1 cellular context compared by ENCODE assay signal in the genomic region with DNA sequence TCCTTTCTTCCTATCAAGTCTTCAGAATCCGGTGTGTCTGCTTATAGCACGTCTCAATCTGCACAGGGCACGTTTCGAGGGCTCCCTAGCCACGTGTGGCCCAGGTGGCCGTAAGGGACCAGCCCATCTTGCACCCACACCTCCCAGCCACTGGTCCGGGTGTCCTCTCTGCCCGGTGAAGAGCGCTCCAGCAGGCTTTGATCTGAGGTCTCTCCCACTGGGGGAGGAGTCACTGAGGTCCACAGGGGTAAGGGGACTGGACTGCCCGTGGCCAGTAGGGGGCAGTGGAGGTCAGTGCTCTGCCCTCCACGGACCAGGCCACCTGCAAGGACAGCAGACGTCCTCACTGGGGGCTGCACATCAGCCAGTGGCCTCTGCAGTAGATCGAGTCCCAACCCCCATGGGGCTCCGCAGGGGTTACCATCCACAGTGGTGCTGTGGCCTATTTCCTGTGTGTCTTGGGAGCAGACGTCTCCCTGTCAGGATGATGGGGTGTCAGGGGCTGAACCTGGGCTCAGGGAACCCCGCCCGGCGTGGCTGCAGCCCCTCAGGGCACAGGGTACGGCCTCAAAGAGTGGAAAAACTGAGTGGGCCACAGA.
TF ChIP-seq lines count a peak whose summit lies in the region.

No MANE protein-coding gene starts in this region.

TF ChIP-seq in HepG2, 621 proteins besides CTCF, POLR2A, EP300 and RAD21 (continued from another document and continues in another):
- TF ChIP-seq TFDP1 (CRISPR knock-in tag; IDR thresholded peaks at IDR 0.05; ENCODE audit: borderline replicate concordance) (peak; percentile 57; the same call in 1 of the 2 replicates), SCMH1 (CRISPR knock-in tag; IDR thresholded peaks at IDR 0.05; ENCODE audit: borderline replicate concordance) (no peak), FOXK1 (CRISPR knock-in tag; IDR thresholded peaks at IDR 0.05; ENCODE audit: borderline replicate concordance, low read depth) (no peak), ARID4A (CRISPR knock-in tag; IDR thresholded peaks at IDR 0.05; ENCODE audit: borderline replicate concordance) (no peak; the same call in 1 of the 2 replicates), KLF9 (CRISPR knock-in tag; IDR thresholded peaks at IDR 0.05; ENCODE audit: low read depth) (no peak), ZNF547 (CRISPR knock-in tag; IDR thresholded peaks at IDR 0.05) (0 out of 2 replicates have a peak, but pooled peaks have one; percentile 23), NFATC3 (CRISPR knock-in tag; IDR thresholded peaks at IDR 0.05) (no peak), BCL3 (CRISPR knock-in tag; IDR thresholded peaks at IDR 0.05) (0 out of 2 replicates have a peak, but pooled peaks have one; percentile 31), PHB2 (IDR thresholded peaks at IDR 0.05; ENCODE audit: partially characterized antibody) (no peak), E2F5 (CRISPR knock-in tag; conservative IDR thresholded peaks at IDR 0.05) (no peak), ZNF782 (CRISPR knock-in tag; IDR thresholded peaks at IDR 0.05; ENCODE audit: borderline replicate concordance) (no peak), ZBTB7B (CRISPR knock-in tag; IDR thresholded peaks at IDR 0.05) (0 out of 2 replicates have a peak, but pooled peaks have one; percentile 41), REPIN1 (CRISPR knock-in tag; IDR thresholded peaks at IDR 0.05; ENCODE audit: borderline replicate concordance, low read depth) (peak; percentile 86; the same call in 1 of the 2 replicates), ARNT (IDR thresholded peaks at IDR 0.05) (no peak), RARG (CRISPR knock-in tag; IDR thresholded peaks at IDR 0.05; ENCODE audit: low read depth) (no peak), ZNF577 (CRISPR knock-in tag; IDR thresholded peaks at IDR 0.05; ENCODE audit: borderline replicate concordance, low read depth) (no peak), ZNF703 (CRISPR knock-in tag; IDR thresholded peaks at IDR 0.05; ENCODE audit: borderline replicate concordance) (no peak), HMG20A (CRISPR knock-in tag; IDR thresholded peaks at IDR 0.05; ENCODE audit: borderline replicate concordance) (no peak), HNRNPK (IDR thresholded peaks at IDR 0.05; ENCODE audit: low read depth, low read length, poor library complexity, severe bottlenecking) (no peak), DNMT3B (CRISPR knock-in tag; conservative IDR thresholded peaks at IDR 0.05) (no peak), NFIB (CRISPR knock-in tag; IDR thresholded peaks at IDR 0.05; ENCODE audit: borderline replicate concordance) (no peak), RFXANK (CRISPR knock-in tag; IDR thresholded peaks at IDR 0.05) (no peak), TFE3 (CRISPR knock-in tag; IDR thresholded peaks at IDR 0.05) (no peak), MEF2D (CRISPR knock-in tag; IDR thresholded peaks at IDR 0.05) (no peak), ZNF260 (CRISPR knock-in tag; IDR thresholded peaks at IDR 0.05; ENCODE audit: borderline replicate concordance, low read depth) (no peak), TSC22D2 (CRISPR knock-in tag; IDR thresholded peaks at IDR 0.05; ENCODE audit: borderline replicate concordance) (no peak), KLF15 (CRISPR knock-in tag; IDR thresholded peaks at IDR 0.05; ENCODE audit: borderline replicate concordance) (no peak), KDM4B (CRISPR knock-in tag; IDR thresholded peaks at IDR 0.05) (no peak), PHF21A (CRISPR knock-in tag; IDR thresholded peaks at IDR 0.05) (no peak), ATF6 (CRISPR knock-in tag; conservative IDR thresholded peaks at IDR 0.05) (no peak), STAT5B (CRISPR knock-in tag; IDR thresholded peaks at IDR 0.05) (no peak), ZFP41 (CRISPR knock-in tag; IDR thresholded peaks at IDR 0.05; ENCODE audit: borderline replicate concordance) (no peak), ZNF563 (CRISPR knock-in tag; IDR thresholded peaks at IDR 0.05) (no peak)
- TF ChIP-seq, protein P1, sequence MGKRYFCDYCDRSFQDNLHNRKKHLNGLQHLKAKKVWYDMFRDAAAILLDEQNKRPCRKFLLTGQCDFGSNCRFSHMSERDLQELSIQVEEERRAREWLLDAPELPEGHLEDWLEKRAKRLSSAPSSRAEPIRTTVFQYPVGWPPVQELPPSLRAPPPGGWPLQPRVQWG (CRISPR knock-in tag; IDR thresholded peaks at IDR 0.05; ENCODE audit: borderline replicate concordance, low read depth), result no peak
- TF ChIP-seq, protein P2, sequence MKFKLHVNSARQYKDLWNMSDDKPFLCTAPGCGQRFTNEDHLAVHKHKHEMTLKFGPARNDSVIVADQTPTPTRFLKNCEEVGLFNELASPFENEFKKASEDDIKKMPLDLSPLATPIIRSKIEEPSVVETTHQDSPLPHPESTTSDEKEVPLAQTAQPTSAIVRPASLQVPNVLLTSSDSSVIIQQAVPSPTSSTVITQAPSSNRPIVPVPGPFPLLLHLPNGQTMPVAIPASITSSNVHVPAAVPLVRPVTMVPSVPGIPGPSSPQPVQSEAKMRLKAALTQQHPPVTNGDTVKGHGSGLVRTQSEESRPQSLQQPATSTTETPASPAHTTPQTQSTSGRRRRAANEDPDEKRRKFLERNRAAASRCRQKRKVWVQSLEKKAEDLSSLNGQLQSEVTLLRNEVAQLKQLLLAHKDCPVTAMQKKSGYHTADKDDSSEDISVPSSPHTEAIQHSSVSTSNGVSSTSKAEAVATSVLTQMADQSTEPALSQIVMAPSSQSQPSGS (CRISPR knock-in tag; IDR thresholded peaks at IDR 0.05), result peak; percentile 53; the same call in 1 of the 2 replicates
- TF ChIP-seq, protein P3, sequence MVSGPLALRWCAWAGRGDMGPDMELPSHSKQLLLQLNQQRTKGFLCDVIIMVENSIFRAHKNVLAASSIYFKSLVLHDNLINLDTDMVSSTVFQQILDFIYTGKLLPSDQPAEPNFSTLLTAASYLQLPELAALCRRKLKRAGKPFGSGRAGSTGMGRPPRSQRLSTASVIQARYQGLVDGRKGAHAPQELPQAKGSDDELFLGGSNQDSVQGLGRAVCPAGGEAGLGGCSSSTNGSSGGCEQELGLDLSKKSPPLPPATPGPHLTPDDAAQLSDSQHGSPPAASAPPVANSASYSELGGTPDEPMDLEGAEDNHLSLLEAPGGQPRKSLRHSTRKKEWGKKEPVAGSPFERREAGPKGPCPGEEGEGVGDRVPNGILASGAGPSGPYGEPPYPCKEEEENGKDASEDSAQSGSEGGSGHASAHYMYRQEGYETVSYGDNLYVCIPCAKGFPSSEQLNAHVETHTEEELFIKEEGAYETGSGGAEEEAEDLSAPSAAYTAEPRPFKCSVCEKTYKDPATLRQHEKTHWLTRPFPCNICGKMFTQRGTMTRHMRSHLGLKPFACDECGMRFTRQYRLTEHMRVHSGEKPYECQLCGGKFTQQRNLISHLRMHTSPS (CRISPR knock-in tag; IDR thresholded peaks at IDR 0.05; ENCODE audit: low read depth), result peak; percentile 62; the same call in 1 of the 2 replicates
- TF ChIP-seq, protein P4, sequence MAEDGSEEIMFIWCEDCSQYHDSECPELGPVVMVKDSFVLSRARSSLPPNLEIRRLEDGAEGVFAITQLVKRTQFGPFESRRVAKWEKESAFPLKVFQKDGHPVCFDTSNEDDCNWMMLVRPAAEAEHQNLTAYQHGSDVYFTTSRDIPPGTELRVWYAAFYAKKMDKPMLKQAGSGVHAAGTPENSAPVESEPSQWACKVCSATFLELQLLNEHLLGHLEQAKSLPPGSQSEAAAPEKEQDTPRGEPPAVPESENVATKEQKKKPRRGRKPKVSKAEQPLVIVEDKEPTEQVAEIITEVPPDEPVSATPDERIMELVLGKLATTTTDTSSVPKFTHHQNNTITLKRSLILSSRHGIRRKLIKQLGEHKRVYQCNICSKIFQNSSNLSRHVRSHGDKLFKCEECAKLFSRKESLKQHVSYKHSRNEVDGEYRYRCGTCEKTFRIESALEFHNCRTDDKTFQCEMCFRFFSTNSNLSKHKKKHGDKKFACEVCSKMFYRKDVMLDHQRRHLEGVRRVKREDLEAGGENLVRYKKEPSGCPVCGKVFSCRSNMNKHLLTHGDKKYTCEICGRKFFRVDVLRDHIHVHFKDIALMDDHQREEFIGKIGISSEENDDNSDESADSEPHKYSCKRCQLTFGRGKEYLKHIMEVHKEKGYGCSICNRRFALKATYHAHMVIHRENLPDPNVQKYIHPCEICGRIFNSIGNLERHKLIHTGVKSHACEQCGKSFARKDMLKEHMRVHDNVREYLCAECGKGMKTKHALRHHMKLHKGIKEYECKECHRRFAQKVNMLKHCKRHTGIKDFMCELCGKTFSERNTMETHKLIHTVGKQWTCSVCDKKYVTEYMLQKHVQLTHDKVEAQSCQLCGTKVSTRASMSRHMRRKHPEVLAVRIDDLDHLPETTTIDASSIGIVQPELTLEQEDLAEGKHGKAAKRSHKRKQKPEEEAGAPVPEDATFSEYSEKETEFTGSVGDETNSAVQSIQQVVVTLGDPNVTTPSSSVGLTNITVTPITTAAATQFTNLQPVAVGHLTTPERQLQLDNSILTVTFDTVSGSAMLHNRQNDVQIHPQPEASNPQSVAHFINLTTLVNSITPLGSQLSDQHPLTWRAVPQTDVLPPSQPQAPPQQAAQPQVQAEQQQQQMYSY (CRISPR knock-in tag; IDR thresholded peaks at IDR 0.05), result no peak
